Comparison of ENCODE assay signal across 17 cellular contexts in the genomic region with DNA sequence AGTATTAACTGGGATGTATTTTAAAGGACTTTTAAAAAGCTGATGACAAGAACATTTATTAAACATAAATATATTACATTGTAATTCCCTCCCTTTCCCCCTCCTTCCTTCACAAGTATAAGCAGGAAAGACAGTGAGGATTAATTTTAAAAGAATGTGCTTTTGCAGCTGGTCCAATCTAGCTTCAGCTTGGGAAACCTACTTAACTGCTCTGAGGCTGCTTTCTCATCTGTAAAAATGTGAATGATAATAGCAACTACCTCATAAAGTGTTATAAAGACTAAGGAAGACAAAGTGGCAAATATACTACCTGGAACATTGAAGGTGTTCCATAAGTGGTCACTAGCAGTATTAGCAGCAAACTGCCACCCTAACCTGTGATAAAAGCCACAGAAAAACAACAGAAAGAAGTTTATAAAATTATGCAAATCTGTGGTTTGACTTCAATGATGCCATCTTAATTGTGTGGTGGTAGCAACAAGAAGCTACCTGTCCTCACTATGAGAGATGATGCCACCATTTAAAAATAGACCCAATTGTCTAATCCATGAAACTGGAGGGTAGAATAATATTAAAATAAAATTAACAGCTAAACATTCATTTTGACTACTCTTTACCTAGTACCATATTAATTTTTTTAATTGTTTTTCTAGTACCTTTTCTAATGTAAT. TPM values are rescaled to one million over a fixed set of nuclear protein-coding genes. Genes with fewer than 3 reads are reported as not detected.
A peak's percentile ranks its signal among the peaks of the same experiment; 100 is the strongest.
DNase-seq lines count a peak whose midpoint lies in the region; ATAC-seq and TF ChIP-seq lines count a peak whose summit lies in the region.
"Had no signal": no experiment of that assay in that cellular context is flagged by ENCODE, and none has a peak within 500 bp of the region (broad histone marks: within the 10 kb centered on the region; RNA-seq: fewer than 3 reads in every experiment).

No MANE protein-coding gene starts in this region.

- peaks cover 13 to 15% (median 14%) of the 10 kb centered on the region in 3 donors for H3K4me1 Mint-ChIP-seq in naive B cell

- no peak for TF ChIP-seq CTCF in cardiac fibroblast (IDR thresholded peaks at IDR 0.05; ENCODE audit: low read depth, low read length)

- H3K4me3 Mint-ChIP-seq in naive B cell: no peak overlapping the region
- H3K4me3 Mint-ChIP-seq: activated naive CD8-positive, alpha-beta T cell; CD4-positive, alpha-beta T cell; effector memory CD8-positive, alpha-beta T cell had no signal

- no peak overlapping the region for H3K4me3 ChIP-seq in cardiac fibroblast (replicated peaks in 1 of 2; ENCODE audit: low read depth in 2 of 2, low read length in 2 of 2)
- H3K4me3 ChIP-seq: sigmoid colon, thoracic aorta had no signal

- peaks cover 22 to 38% of the 10 kb centered on the region in 2 donors for H3K36me3 Mint-ChIP-seq in naive B cell

- ATAC-seq in HG02973 (IDR thresholded peaks at IDR 0.05; ENCODE audit: unreplicated experiment): peak; percentile 56
- peak; percentile 65 to 67 for ATAC-seq in naive B cell (ENCODE audit: low read depth in 2 of 2)
- ATAC-seq: effector memory CD8-positive, alpha-beta T cell had no signal

- no peaks in the 10 kb centered on the region for H3K9me3 Mint-ChIP-seq in naive B cell
- H3K9me3 Mint-ChIP-seq: CD4-positive, alpha-beta T cell; effector memory CD8-positive, alpha-beta T cell had no signal

- DNase-seq in GM04504 (ENCODE audit: low read depth) (peak; percentile 17), cardiac fibroblast (ENCODE audit: low read depth in 2 of 2) (peak; percentile 12 to 47), naive B cell (no peak), amniotic stem cell (lab: John Stamatoyannopoulos, UW) (no peak), C1 segment of cervical spinal cord (lab: John Stamatoyannopoulos, UW) (no peak)
- no peak for DNase-seq in activated naive CD4-positive, alpha-beta T cell (lab: John Stamatoyannopoulos, UW)
- DNase-seq: activated CD4-positive, alpha-beta T cell treated with anti-CD3 and anti-CD28 coated beads for 4 hours; CD4-positive, alpha-beta T cell; central memory CD4-positive, alpha-beta T cell; effector memory CD8-positive, alpha-beta T cell; NCI-H1694; sigmoid colon; stimulated activated CD8-positive, alpha-beta memory T cell treated with anti-CD3 and anti-CD28 coated beads, Interleukin-4, amount 100 ng/mL, for 48 hours; T1000 had no signal

- no peaks in the 10 kb centered on the region for H3K27me3 Mint-ChIP-seq in naive B cell
- H3K27me3 Mint-ChIP-seq: activated naive CD8-positive, alpha-beta T cell; CD4-positive, alpha-beta T cell; effector memory CD8-positive, alpha-beta T cell had no signal

- peak overlapping the region in 4 of 6 donors; percentile 11 to 75 (median 46) for H3K27ac Mint-ChIP-seq in naive B cell
- H3K27ac Mint-ChIP-seq: activated naive CD8-positive, alpha-beta T cell; CD4-positive, alpha-beta T cell had no signal

RNA-seq across cellular contexts. Expression of gene DHX36, which starts 20.0 kb away (rescaled TPM):
- 10 to 100 TPM; 17.3 to 27.6 (median 20.3) TPM for polyA plus RNA-seq in naive B cell (ENCODE audit: low read depth in 6 of 6)

Comparison
In these comparisons a context has a peak if more than half of its experiments do, and no peak if none do; other contexts are left out.
1. DNase-seq: peak in GM04504 (single experiment) and cardiac fibroblast (2 of 2); none in naive B cell (single experiment), amniotic stem cell (single experiment), C1 segment of cervical spinal cord (0 of 14) and activated naive CD4-positive, alpha-beta T cell (0 of 4).